1 cellular context compared by ENCODE assay signal in genomic region chr17:37405955-37406634, GRCh38.
TF ChIP-seq lines count a peak whose summit lies in the region.

No MANE protein-coding gene starts in this region.

TF ChIP-seq in HEK293, 187 proteins besides CTCF, POLR2A, EP300 and RAD21 (continued from another document):
- 0 out of 2 replicates have a peak, but pooled peaks have one; percentile 47 for TF ChIP-seq REST (tag by site-specific recombination; IDR thresholded peaks at IDR 0.05)
- TF ChIP-seq ZEB2 (tag by site-specific recombination; IDR thresholded peaks at IDR 0.05): 0 out of 2 replicates have a peak, but pooled peaks have one; percentile 19
- TF ChIP-seq SP2 (tag by site-specific recombination; IDR thresholded peaks at IDR 0.05): no peak
- TF ChIP-seq ZNF664 (tag by site-specific recombination; IDR thresholded peaks at IDR 0.05): 0 out of 2 replicates have a peak, but pooled peaks have one; percentile 21
- TF ChIP-seq ZNF354C (tag by site-specific recombination; IDR thresholded peaks at IDR 0.05; ENCODE audit: borderline replicate concordance, low read depth): no peak
- 0 out of 2 replicates have a peak, but pooled peaks have one; percentile 13 for TF ChIP-seq ZBTB7A (tag by site-specific recombination; IDR thresholded peaks at IDR 0.05; ENCODE audit: low read depth)
- TF ChIP-seq PATZ1 (tag by site-specific recombination; IDR thresholded peaks at IDR 0.05): 0 out of 2 replicates have a peak, but pooled peaks have one; percentile 87
- TF ChIP-seq AEBP2 (tag by site-specific recombination; IDR thresholded peaks at IDR 0.05; ENCODE audit: borderline replicate concordance): no peak
- TF ChIP-seq SCRT1 (tag by site-specific recombination; IDR thresholded peaks at IDR 0.05; ENCODE audit: borderline replicate concordance): peak; percentile 69
- peak; percentile 30; the same call in 1 of the 2 replicates for TF ChIP-seq WT1 (tag by site-specific recombination; IDR thresholded peaks at IDR 0.05)
- peak; percentile 57 for TF ChIP-seq PRDM10 (tag by site-specific recombination; IDR thresholded peaks at IDR 0.05)
- 0 out of 2 replicates have a peak, but pooled peaks have one; percentile 46 for TF ChIP-seq KLF7 (tag by site-specific recombination; IDR thresholded peaks at IDR 0.05; ENCODE audit: borderline replicate concordance)
- 0 out of 2 replicates have a peak, but pooled peaks have one; percentile 54 for TF ChIP-seq GLIS1 (tag by site-specific recombination; IDR thresholded peaks at IDR 0.05)
- no peak for TF ChIP-seq ZNF544 (tag by site-specific recombination; IDR thresholded peaks at IDR 0.05)
- no peak for TF ChIP-seq ZNF792 (tag by site-specific recombination; IDR thresholded peaks at IDR 0.05)
- TF ChIP-seq YY2 (tag by site-specific recombination; IDR thresholded peaks at IDR 0.05): 0 out of 2 replicates have a peak, but pooled peaks have one; percentile 11
- TF ChIP-seq SP7 (tag by site-specific recombination; IDR thresholded peaks at IDR 0.05): no peak
- TF ChIP-seq ZNF530 (tag by site-specific recombination; IDR thresholded peaks at IDR 0.05; ENCODE audit: low read depth): no peak
- TF ChIP-seq ZSCAN16 (tag by site-specific recombination; IDR thresholded peaks at IDR 0.05): 0 out of 2 replicates have a peak, but pooled peaks have one; percentile 22
- TF ChIP-seq ZNF629 (tag by site-specific recombination; IDR thresholded peaks at IDR 0.05): no peak
- TF ChIP-seq ZNF2 (tag by site-specific recombination; IDR thresholded peaks at IDR 0.05): peak; percentile 76; the same call in 1 of the 2 replicates
- TF ChIP-seq ZNF768 (tag by site-specific recombination; IDR thresholded peaks at IDR 0.05): no peak
- peak; percentile 67 for TF ChIP-seq ZBTB20 (tag by site-specific recombination; IDR thresholded peaks at IDR 0.05)
- TF ChIP-seq GLIS2 (tag by site-specific recombination; IDR thresholded peaks at IDR 0.05): peak; percentile 84; the same call in 1 of the 2 replicates
- peak; percentile 80 for TF ChIP-seq ZNF76 (tag by site-specific recombination; IDR thresholded peaks at IDR 0.05; ENCODE audit: borderline replicate concordance, low read depth)
- TF ChIP-seq ZNF580 (tag by site-specific recombination; IDR thresholded peaks at IDR 0.05): no peak
- no peak for TF ChIP-seq ZNF280C (tag by site-specific recombination; IDR thresholded peaks at IDR 0.05)
- 0 out of 2 replicates have a peak, but pooled peaks have one; percentile 48 for TF ChIP-seq ZNF692 (tag by site-specific recombination; IDR thresholded peaks at IDR 0.05)
TF ChIP-seq in HEK293: peak in this region for 26.
